Comparison of ENCODE assay signal across 8 cellular contexts in the genomic region with DNA sequence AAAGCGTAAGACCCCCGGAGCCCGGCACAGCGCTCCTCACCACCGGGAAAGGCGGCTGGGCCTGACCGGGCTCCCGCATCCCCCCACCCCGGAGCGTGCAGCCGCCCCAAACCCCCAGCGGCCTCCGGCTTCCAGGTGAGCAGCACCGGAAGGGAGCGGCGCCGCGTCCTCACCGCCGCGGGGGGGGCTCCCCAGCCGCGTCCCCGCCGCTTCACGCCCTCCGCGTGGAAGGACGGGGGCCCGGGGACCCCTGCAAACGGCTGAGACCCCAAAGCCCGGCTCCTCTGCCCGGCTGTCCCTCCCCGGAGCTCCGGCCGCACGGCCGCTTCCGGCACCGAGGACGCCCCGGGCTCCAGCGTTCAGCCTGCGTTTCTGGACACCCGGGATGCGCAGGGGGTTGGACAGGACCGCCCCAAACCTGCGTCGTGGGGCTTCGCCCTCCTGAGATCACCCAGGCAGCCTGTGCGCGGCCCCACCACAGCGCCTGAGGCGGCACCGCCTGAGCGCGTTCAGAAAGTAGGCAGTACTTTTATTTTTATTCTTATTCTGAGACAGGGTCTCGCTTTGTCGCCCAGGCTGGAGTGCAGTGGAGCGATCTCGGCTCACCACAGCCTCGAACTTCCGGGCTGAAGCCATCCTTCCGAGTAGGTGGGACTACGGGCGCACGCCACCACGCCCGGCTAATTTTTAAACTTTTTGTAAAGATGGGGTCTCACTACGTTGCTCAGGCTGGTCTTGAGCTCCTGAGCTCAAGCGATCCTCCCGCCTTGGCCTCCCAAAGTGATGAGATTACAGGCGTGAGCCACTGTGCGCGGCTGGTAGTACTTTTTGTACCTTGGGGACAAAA. TPM values are rescaled to one million over a fixed set of nuclear protein-coding genes. Genes with fewer than 3 reads are reported as not detected.
DNase-seq lines count a peak whose midpoint lies in the region; ATAC-seq lines count a peak whose summit lies in the region.

No MANE protein-coding gene starts in this region.

- in situ Hi-C loops in G401 (cut with HindIII; ENCODE audit: low sequenced_read_pairs), result no loop called here

- peak overlapping the region; percentile 73 for H3K27ac ChIP-seq in caudate nucleus (ENCODE audit: low read depth, low read length)

- peak; percentile 56 for DNase-seq in G401 (ENCODE audit: low spot score)
- DNase-seq in HUDEP-2 (lab: John Stamatoyannopoulos, UW; ENCODE audit: unreplicated experiment in 76 of 76), result peak in 53 of 76 experiments; percentile 14 to 69 (median 43)
- DNase-seq in T-helper 2 cell, result peak in 4 of 5 experiments; percentile 11 to 81 (median 14)
- peak in 22 of 61 donors; percentile 11 to 61 (median 30) for DNase-seq in caudate nucleus (lab: John Stamatoyannopoulos, UW)
- DNase-seq in left lobe of liver (ENCODE audit: low spot score), result peak; percentile 75
- DNase-seq in stimulated activated naive CD8-positive, alpha-beta T cell treated with anti-CD3 and anti-CD28 coated beads, Interleukin-15, Interleukin-2, amounts not matched to agents 100 U/mL and 50 U/mL, for 24 hours, result peak; percentile 70
- no peak for DNase-seq in NCI-H128 (lab: John Stamatoyannopoulos, UW; ENCODE audit: unreplicated experiment)

- ATAC-seq in GM21447 (IDR thresholded peaks at IDR 0.05; ENCODE audit: unreplicated experiment) (peak; percentile 48), left lobe of liver (peak; percentile 94)
- ATAC-seq in stimulated activated naive CD8-positive, alpha-beta T cell treated with anti-CD3 and anti-CD28 coated beads, Interleukin-15, Interleukin-2, amounts not matched to agents 100 U/mL and 50 U/mL, for 24 hours, result peak; percentile 75

RNA-seq across cellular contexts. Expression of gene BLM, which starts 51.6 kb away (rescaled TPM):
- total RNA-seq in G401 (2014; rRNA removed; shearing (Covaris generic)), result 19.0 and 25.7 TPM in 2 replicates
- 0.68 TPM for total RNA-seq in left lobe of liver

Comparison
In these comparisons a context has a peak if more than half of its experiments do, and no peak if none do; other contexts are left out.
1. RNA of gene BLM, which starts 51.6 kb away (total RNA-seq): 19.0 to 25.7 TPM in G401; 0.68 TPM in left lobe of liver (single experiment); every median in the first group is over 10 times any median in the second.
2. Peak in every context shown above with its lines, with median percentiles within 50 percentile points of each other: ATAC-seq.